In genomic region chr19:13880059-13880672, GRCh38 we compare ENCODE assay signal across 8 cellular contexts.
DNase-seq lines count a peak whose midpoint lies in the region; ATAC-seq and TF ChIP-seq lines count a peak whose summit lies in the region.

No MANE protein-coding gene starts in this region.

- in situ Hi-C loops in GM18951 (cut with MboI; ENCODE audit: low sequenced_read_pairs, unreplicated experiment): loop anchor here (5.0 kb wide), 1 partner anchor 192 kb away; the partner anchor contains the start of gene MISP3

- H3K27me3 Mint-ChIP-seq in central memory CD8-positive, alpha-beta T cell: no peaks in the 10 kb centered on the region

- peak overlapping the region; percentile 67 for H3K4me3 Mint-ChIP-seq in central memory CD8-positive, alpha-beta T cell

- peaks cover 44% of the 10 kb centered on the region for H3K4me1 Mint-ChIP-seq in central memory CD8-positive, alpha-beta T cell

- ATAC-seq in HG03196 (IDR thresholded peaks at IDR 0.05; ENCODE audit: unreplicated experiment): peak; percentile 74
- peak; percentile 98 for ATAC-seq in central memory CD8-positive, alpha-beta T cell (replicated peaks; ENCODE audit: extremely low read depth, poor library complexity, severe bottlenecking)

- DNase-seq in AG09309 (ENCODE audit: low read depth) (peak; percentile 77), NCI-H345 (lab: John Stamatoyannopoulos, UW) (peak; percentile 85), islet precursor cell (peak; percentile 98)
- DNase-seq in activated CD4-positive, CD25-positive, alpha-beta regulatory T cell (lab: John Stamatoyannopoulos, UW): peak; percentile 95 to 98 (median 97)
- peak; percentile 99 for DNase-seq in central memory CD8-positive, alpha-beta T cell (ENCODE audit: low spot score in 2 of 2)
- DNase-seq in stimulated activated CD4-positive, alpha-beta T cell treated with anti-CD3 and anti-CD28 coated beads, Interleukin-12 subunit alpha, Interleukin-12 subunit beta, amount 100 ng/mL, for 48 hours (ENCODE audit: low read depth in 2 of 3, low spot score in 1 of 3): peak; percentile 98 to 99 (median 99)

- H3K27ac Mint-ChIP-seq in central memory CD8-positive, alpha-beta T cell (ENCODE audit: low read depth): peak overlapping the region; percentile 75

- no peaks in the 10 kb centered on the region for H3K9me3 Mint-ChIP-seq in central memory CD8-positive, alpha-beta T cell

- TF ChIP-seq POLR2A in GM18951 (IDR thresholded peaks at IDR 0.05; ENCODE audit: extremely low read depth, insufficient read depth, insufficient read length): peak; percentile 41

- peak; percentile 100 for TF ChIP-seq CTCF in AG09309 (IDR thresholded peaks at IDR 0.05; ENCODE audit: control insufficient read depth, insufficient read depth, low read depth, low read length, missing control alignments)

- H3K36me3 Mint-ChIP-seq in central memory CD8-positive, alpha-beta T cell (ENCODE audit: insufficient read depth): no peaks in the 10 kb centered on the region

- H3K4me3 ChIP-seq in AG09309 (ENCODE audit: control insufficient read depth, low read depth, low read length): peak overlapping the region; percentile 7

Comparison
In these comparisons a context has a peak if more than half of its experiments do, and no peak if none do; other contexts are left out.
1. Peak in every context shown above with its lines: DNase-seq, ATAC-seq and H3K4me3 ChIP-seq.